In genomic region chr2:150924862-150925261, GRCh38 we compare ENCODE assay signal across 21 cellular contexts.
DNase-seq lines count a peak whose midpoint lies in the region; TF ChIP-seq lines count a peak whose summit lies in the region.
"Had no signal": no experiment of that assay in that cellular context is flagged by ENCODE, and none has a peak within 500 bp of the region (broad histone marks: within the 10 kb centered on the region; RNA-seq: fewer than 3 reads in every experiment).

No MANE protein-coding gene starts in this region.

- H3K27ac ChIP-seq in neural cell (ENCODE audit: low read length) = peak overlapping the region; percentile 83
- no peak overlapping the region for H3K27ac ChIP-seq in CD8-positive, alpha-beta memory T cell (ENCODE audit: low read depth, low read length)
- H3K27ac ChIP-seq: C4-2B, Peyer's patch, SJCRH30 had no signal

- DNase-seq in NCI-H82 (lab: John Stamatoyannopoulos, UW) (peak; percentile 9), NCI-H82 treated with DMSO at 0.1 percent for 48 hours (lab: John Stamatoyannopoulos, UW; ENCODE audit: unreplicated experiment) (no peak), KBM-7 (no peak), RPMI8226 (no peak)
- no peak for DNase-seq in CD8-positive, alpha-beta memory T cell
- DNase-seq: DMS79 treated with DMSO at 0.1 percent for 48 hours, H9, HFFc6, NCI-H1092, NCI-H146, NCI-H2029, NCI-H2171, NCI-H345, NCI-H524, Peyer's patch, SJCRH30, T-cell had no signal

- no peaks in the 10 kb centered on the region for H3K27me3 ChIP-seq in neural cell (ENCODE audit: insufficient read depth, low read depth, low read length)
- H3K27me3 ChIP-seq in CD8-positive, alpha-beta memory T cell (ENCODE audit: insufficient read depth, low read length, poor library complexity, severe bottlenecking) = no peaks in the 10 kb centered on the region
- H3K27me3 ChIP-seq: Peyer's patch, SJCRH30 had no signal

- H3K36me3 Mint-ChIP-seq in brain = no peaks in the 10 kb centered on the region
- H3K36me3 Mint-ChIP-seq in CD8-positive, alpha-beta memory T cell = no peaks in the 10 kb centered on the region
- H3K36me3 Mint-ChIP-seq: T-cell had no signal

- POLR2A ChIA-PET in CD8-positive, alpha-beta memory T cell (lab: Charles Lee) = no interaction called here

- H3K9ac ChIP-seq in neural cell (ENCODE audit: low read length) = peak overlapping the region; percentile 45

- in situ Hi-C loops in KBM-7 (cut with MboI; ENCODE audit: low pct_unique_long_range_greater_than_20kb, low sequenced_read_pairs) = no loop called here

- peaks cover 4% of the 10 kb centered on the region for H3K27me3 Mint-ChIP-seq in brain
- peaks cover 0 to 3% of the 10 kb centered on the region in 2 donors for H3K27me3 Mint-ChIP-seq in CD8-positive, alpha-beta memory T cell

- peak overlapping the region in 4 of 5 experiments; percentile 56 to 82 (median 74) for H3K27ac Mint-ChIP-seq in brain
- no peak overlapping the region for H3K27ac Mint-ChIP-seq in CD8-positive, alpha-beta memory T cell
- H3K27ac Mint-ChIP-seq: H9, HFFc6, T-cell had no signal

- CTCF ChIA-PET in CD8-positive, alpha-beta memory T cell (lab: Charles Lee) = no interaction called here

- peaks cover 0 to 8% (median 5%) of the 10 kb centered on the region in 5 experiments for H3K9me3 Mint-ChIP-seq in brain
- no peaks in the 10 kb centered on the region for H3K9me3 Mint-ChIP-seq in CD8-positive, alpha-beta memory T cell
- H3K9me3 Mint-ChIP-seq: HFFc6 had no signal

- H4K20me1 ChIP-seq in neural cell (ENCODE audit: insufficient read depth) = no peaks in the 10 kb centered on the region

- H3F3A ChIP-seq in neural cell (ENCODE audit: insufficient read depth, low read length, poor library complexity, severe bottlenecking) = no peaks in the 10 kb centered on the region

- H3K9me2 ChIP-seq in neural cell (ENCODE audit: insufficient read depth, low read length) = no peaks in the 10 kb centered on the region

- H3K4me1 ChIP-seq in CD8-positive, alpha-beta memory T cell (ENCODE audit: insufficient read depth, low read length) = no peaks in the 10 kb centered on the region
- H3K4me1 ChIP-seq: Peyer's patch, SJCRH30 had no signal

- no peaks in the 10 kb centered on the region for H3K36me3 ChIP-seq in neural cell (ENCODE audit: insufficient read depth, low read length)
- no peaks in the 10 kb centered on the region for H3K36me3 ChIP-seq in CD8-positive, alpha-beta memory T cell (ENCODE audit: insufficient read depth, low read length)
- H3K36me3 ChIP-seq: Peyer's patch, SJCRH30 had no signal

- H3K4me3 ChIP-seq in neural cell (ENCODE audit: low read length) = peak overlapping the region; percentile 41
- no peak overlapping the region for H3K4me3 ChIP-seq in CD8-positive, alpha-beta memory T cell (ENCODE audit: low read length)
- H3K4me3 ChIP-seq: K562, Peyer's patch, SJCRH30 had no signal

- H3K4me2 ChIP-seq in neural cell (ENCODE audit: low read length) = peak overlapping the region; percentile 1

- peak overlapping the region; percentile 56 for H2AFZ ChIP-seq in neural cell (ENCODE audit: low read depth, low read length)

- no peaks in the 10 kb centered on the region for H3K79me2 ChIP-seq in neural cell (replicated peaks; ENCODE audit: insufficient read depth, low read length)

- H3K4me1 Mint-ChIP-seq in brain = peaks cover 28% of the 10 kb centered on the region
- H3K4me1 Mint-ChIP-seq in CD8-positive, alpha-beta memory T cell = no peaks in the 10 kb centered on the region
- H3K4me1 Mint-ChIP-seq: H9, T-cell had no signal

- TF ChIP-seq EP300 in neural cell (conservative IDR thresholded peaks at IDR 0.05; ENCODE audit: poor library complexity, severe bottlenecking) = peak; percentile 60

- H3K9me3 ChIP-seq in neural cell (ENCODE audit: low read length) = no peaks in the 10 kb centered on the region
- no peaks in the 10 kb centered on the region for H3K9me3 ChIP-seq in CD8-positive, alpha-beta memory T cell (ENCODE audit: low read length)
- H3K9me3 ChIP-seq: Peyer's patch, SJCRH30 had no signal

- peak overlapping the region in 3 of 5 experiments; percentile 20 to 67 (median 35) for H3K4me3 Mint-ChIP-seq in brain
- H3K4me3 Mint-ChIP-seq in CD8-positive, alpha-beta memory T cell = no peak overlapping the region
- H3K4me3 Mint-ChIP-seq: H9, HFFc6, T-cell had no signal

- peak; percentile 51 for TF ChIP-seq RAD21 in neural cell (conservative IDR thresholded peaks at IDR 0.05)

- no peak for TF ChIP-seq CTCF in brain (conservative IDR thresholded peaks at IDR 0.05)
- TF ChIP-seq CTCF in neural cell (IDR thresholded peaks at IDR 0.05; ENCODE audit: poor library complexity, severe bottlenecking) = peak; percentile 26

TF ChIP-seq in neural cell, 6 proteins besides CTCF, POLR2A, EP300 and RAD21:
- no peak for TF ChIP-seq EZH2 (IDR thresholded peaks at IDR 0.05; ENCODE audit: borderline replicate concordance, insufficient read depth, low read length, poor library complexity, severe bottlenecking)
- TF ChIP-seq SMC3 (conservative IDR thresholded peaks at IDR 0.05; ENCODE audit: poor library complexity) = peak; percentile 51
- no peak for TF ChIP-seq MXI1 (conservative IDR thresholded peaks at IDR 0.05; ENCODE audit: poor library complexity, severe bottlenecking)
- peak; percentile 30 for TF ChIP-seq POLR2AphosphoS5 (IDR thresholded peaks at IDR 0.05)
- no peak for TF ChIP-seq TAF1 (IDR thresholded peaks at IDR 0.05; ENCODE audit: low read depth)
- TF ChIP-seq, protein P1, sequence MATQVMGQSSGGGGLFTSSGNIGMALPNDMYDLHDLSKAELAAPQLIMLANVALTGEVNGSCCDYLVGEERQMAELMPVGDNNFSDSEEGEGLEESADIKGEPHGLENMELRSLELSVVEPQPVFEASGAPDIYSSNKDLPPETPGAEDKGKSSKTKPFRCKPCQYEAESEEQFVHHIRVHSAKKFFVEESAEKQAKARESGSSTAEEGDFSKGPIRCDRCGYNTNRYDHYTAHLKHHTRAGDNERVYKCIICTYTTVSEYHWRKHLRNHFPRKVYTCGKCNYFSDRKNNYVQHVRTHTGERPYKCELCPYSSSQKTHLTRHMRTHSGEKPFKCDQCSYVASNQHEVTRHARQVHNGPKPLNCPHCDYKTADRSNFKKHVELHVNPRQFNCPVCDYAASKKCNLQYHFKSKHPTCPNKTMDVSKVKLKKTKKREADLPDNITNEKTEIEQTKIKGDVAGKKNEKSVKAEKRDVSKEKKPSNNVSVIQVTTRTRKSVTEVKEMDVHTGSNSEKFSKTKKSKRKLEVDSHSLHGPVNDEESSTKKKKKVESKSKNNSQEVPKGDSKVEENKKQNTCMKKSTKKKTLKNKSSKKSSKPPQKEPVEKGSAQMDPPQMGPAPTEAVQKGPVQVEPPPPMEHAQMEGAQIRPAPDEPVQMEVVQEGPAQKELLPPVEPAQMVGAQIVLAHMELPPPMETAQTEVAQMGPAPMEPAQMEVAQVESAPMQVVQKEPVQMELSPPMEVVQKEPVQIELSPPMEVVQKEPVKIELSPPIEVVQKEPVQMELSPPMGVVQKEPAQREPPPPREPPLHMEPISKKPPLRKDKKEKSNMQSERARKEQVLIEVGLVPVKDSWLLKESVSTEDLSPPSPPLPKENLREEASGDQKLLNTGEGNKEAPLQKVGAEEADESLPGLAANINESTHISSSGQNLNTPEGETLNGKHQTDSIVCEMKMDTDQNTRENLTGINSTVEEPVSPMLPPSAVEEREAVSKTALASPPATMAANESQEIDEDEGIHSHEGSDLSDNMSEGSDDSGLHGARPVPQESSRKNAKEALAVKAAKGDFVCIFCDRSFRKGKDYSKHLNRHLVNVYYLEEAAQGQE (IDR thresholded peaks at IDR 0.05; ENCODE audit: borderline replicate concordance) = peak; percentile 48

Comparison
In these comparisons a context has a peak if more than half of its experiments do, and no peak if none do; other contexts are left out.
1. H3K27ac Mint-ChIP-seq: peak in brain (4 of 5); none in CD8-positive, alpha-beta memory T cell (0 of 8).
2. H3K4me3 Mint-ChIP-seq: peak in brain (3 of 5); none in CD8-positive, alpha-beta memory T cell (0 of 7).